In the genomic region with DNA sequence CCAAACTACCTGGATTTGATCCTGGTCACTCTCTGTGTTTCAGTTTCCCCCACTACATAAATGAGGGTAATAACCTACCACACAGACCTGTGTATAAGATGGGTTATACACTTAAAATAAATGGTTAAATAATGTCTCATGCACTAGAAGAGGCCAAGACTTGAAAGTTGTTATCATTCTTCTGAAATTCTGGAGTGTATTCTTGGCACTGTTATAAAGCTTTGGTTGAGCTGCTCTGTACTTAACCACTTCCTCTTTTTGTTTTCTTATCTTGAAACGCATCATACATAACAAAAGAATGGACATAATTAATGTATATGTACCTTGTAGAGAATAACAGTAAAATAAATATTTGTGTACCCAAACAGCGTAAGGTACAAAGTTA, we compare ENCODE assay signal across 14 cellular contexts.
DNase-seq lines count a peak whose midpoint lies in the region; ATAC-seq, FAIRE-seq and TF ChIP-seq lines count a peak whose summit lies in the region.
"Had no signal": no experiment of that assay in that cellular context is flagged by ENCODE, and none has a peak within 500 bp of the region (broad histone marks: within the 10 kb centered on the region; RNA-seq: fewer than 3 reads in every experiment).

No MANE protein-coding gene starts in this region.

- TF ChIP-seq CTCF in fibroblast of the aortic adventitia (IDR thresholded peaks at IDR 0.05; ENCODE audit: insufficient read depth, low read length): no peak

- ATAC-seq in HG03103 (IDR thresholded peaks at IDR 0.05; ENCODE audit: low read depth, unreplicated experiment) (peak; percentile 70), GM18909 (IDR thresholded peaks at IDR 0.05; ENCODE audit: poor library complexity, unreplicated experiment) (no peak), HG03280 (IDR thresholded peaks at IDR 0.05; ENCODE audit: unreplicated experiment) (no peak)
- ATAC-seq: left colon had no signal

- H3K4me3 ChIP-seq in fibroblast of the aortic adventitia (ENCODE audit: low read depth, low read length): no peak overlapping the region
- H3K4me3 ChIP-seq: SJSA1 had no signal

- DNase-seq in ELR (ENCODE audit: low read depth) (peak; percentile 34), RCC 7860 (ENCODE audit: low spot score) (no peak), fibroblast of the aortic adventitia (ENCODE audit: low read depth) (peak; percentile 67), NCI-H2029 treated with DMSO at 0.1 percent for 48 hours (lab: John Stamatoyannopoulos, UW) (no peak)
- no peak for DNase-seq in stimulated activated CD4-positive, alpha-beta T cell treated with anti-CD3 and anti-CD28 coated beads, Interleukin-1b, Interleukin-23, amount 100 ng/mL, for 48 hours
- DNase-seq: activated CD4-positive, alpha-beta T cell treated with anti-CD3 and anti-CD28 coated beads for 48 hours; activated gamma-delta T cell treated with Interleukin-2 at 50 U/mL for 16 hours; Caco-2; foreskin fibroblast; left colon had no signal

- peak; percentile 57 for FAIRE-seq in RCC 7860 (lab: Jason Lieb, UNC)

Comparison
In these comparisons a context has a peak if more than half of its experiments do, and no peak if none do; other contexts are left out.
1. DNase-seq: peak in ELR (single experiment) and fibroblast of the aortic adventitia (single experiment); none in RCC 7860 (single experiment), NCI-H2029 treated with DMSO at 0.1 percent for 48 hours (single experiment) and stimulated activated CD4-positive, alpha-beta T cell treated with anti-CD3 and anti-CD28 coated beads, Interleukin-1b, Interleukin-23, amount 100 ng/mL, for 48 hours (single experiment).